In genomic region chrX:108223606-108224005, GRCh38 we compare ENCODE assay signal across 16 cellular contexts.
"Had no signal": no experiment of that assay in that cellular context is flagged by ENCODE, and none has a peak within 500 bp of the region (broad histone marks: within the 10 kb centered on the region; RNA-seq: fewer than 3 reads in every experiment).

No MANE protein-coding gene starts in this region.

- H3K4me3 Mint-ChIP-seq: activated CD4-positive, alpha-beta T cell treated with anti-CD3 and anti-CD28 coated beads, Interleukin-2, amount 10 ng/mL, durations not matched to agents 7 days and 5 days; activated naive CD8-positive, alpha-beta T cell treated with anti-CD3 and anti-CD28 coated beads, Interleukin-2, amount 10 ng/mL, durations not matched to agents 7 days and 5 days; endodermal cell; immature natural killer cell; naive thymus-derived CD8-positive, alpha-beta T cell; stimulated activated naive CD8-positive, alpha-beta T cell treated with anti-CD3 and anti-CD28 coated beads, Interleukin-15, Interleukin-2, amounts not matched to agents 100 ng/mL and 50 ng/mL, for 24 hours had no signal

- H3K9me3 Mint-ChIP-seq: activated CD4-positive, alpha-beta T cell treated with anti-CD3 and anti-CD28 coated beads, Interleukin-2, amount 10 ng/mL, durations not matched to agents 7 days and 5 days; activated naive CD8-positive, alpha-beta T cell treated with anti-CD3 and anti-CD28 coated beads, Interleukin-2, amount 10 ng/mL, durations not matched to agents 7 days and 5 days; endodermal cell; immature natural killer cell; naive thymus-derived CD8-positive, alpha-beta T cell; stimulated activated naive CD8-positive, alpha-beta T cell treated with anti-CD3 and anti-CD28 coated beads, Interleukin-15, Interleukin-2, amounts not matched to agents 100 ng/mL and 50 ng/mL, for 24 hours had no signal

- H3K27ac ChIP-seq: breast epithelium, dorsolateral prefrontal cortex, SJSA1 had no signal

- DNase-seq: activated CD4-positive, alpha-beta T cell treated with anti-CD3 and anti-CD28 coated beads, Interleukin-2, amount 10 ng/mL, durations not matched to agents 7 days and 5 days; activated CD4-positive, CD25-positive, alpha-beta regulatory T cell; activated naive CD4-positive, alpha-beta T cell; activated naive CD8-positive, alpha-beta T cell treated with anti-CD3 and anti-CD28 coated beads, Interleukin-2, amount 10 ng/mL, durations not matched to agents 7 days and 5 days; aorta; dorsolateral prefrontal cortex; endodermal cell; immature natural killer cell; naive thymus-derived CD8-positive, alpha-beta T cell; SW 1271 had no signal

- H3K27ac Mint-ChIP-seq: activated CD4-positive, alpha-beta T cell treated with anti-CD3 and anti-CD28 coated beads, Interleukin-2, amount 10 ng/mL, durations not matched to agents 7 days and 5 days; activated naive CD8-positive, alpha-beta T cell treated with anti-CD3 and anti-CD28 coated beads, Interleukin-2, amount 10 ng/mL, durations not matched to agents 7 days and 5 days; endodermal cell; immature natural killer cell; naive thymus-derived CD8-positive, alpha-beta T cell; stimulated activated naive CD8-positive, alpha-beta T cell treated with anti-CD3 and anti-CD28 coated beads, Interleukin-15, Interleukin-2, amounts not matched to agents 100 ng/mL and 50 ng/mL, for 24 hours had no signal

- FAIRE-seq: urothelium cell line had no signal

- H3K4me3 ChIP-seq: breast epithelium, dorsolateral prefrontal cortex, prostate gland, SJSA1 had no signal

- H3K36me3 ChIP-seq: breast epithelium, prostate gland, SJSA1 had no signal

- H3K36me3 Mint-ChIP-seq: activated naive CD8-positive, alpha-beta T cell treated with anti-CD3 and anti-CD28 coated beads, Interleukin-2, amount 10 ng/mL, durations not matched to agents 7 days and 5 days; immature natural killer cell; naive thymus-derived CD8-positive, alpha-beta T cell had no signal

- H3K27me3 Mint-ChIP-seq: activated CD4-positive, alpha-beta T cell treated with anti-CD3 and anti-CD28 coated beads, Interleukin-2, amount 10 ng/mL, durations not matched to agents 7 days and 5 days had no signal

- H3K27me3 ChIP-seq: SJSA1 had no signal

- ATAC-seq: naive thymus-derived CD8-positive, alpha-beta T cell; sciatic nerve had no signal

- H3K4me1 Mint-ChIP-seq: activated CD4-positive, alpha-beta T cell treated with anti-CD3 and anti-CD28 coated beads, Interleukin-2, amount 10 ng/mL, durations not matched to agents 7 days and 5 days; immature natural killer cell had no signal

- H3K9me3 ChIP-seq: breast epithelium, prostate gland, SJSA1 had no signal

- H3K4me1 ChIP-seq: breast epithelium, prostate gland, SJSA1 had no signal
